ENCODE assay signal across 14 cellular contexts in genomic region chr1:12386130-12386529, GRCh38.
DNase-seq lines count a peak whose midpoint lies in the region; ATAC-seq, FAIRE-seq and TF ChIP-seq lines count a peak whose summit lies in the region.
"Had no signal": no experiment of that assay in that cellular context is flagged by ENCODE, and none has a peak within 500 bp of the region (broad histone marks: within the 10 kb centered on the region; RNA-seq: fewer than 3 reads in every experiment).

No MANE protein-coding gene starts in this region.

- FAIRE-seq in GM19239 (lab: Jason Lieb, UNC), result no peak
- FAIRE-seq: RCC 7860 had no signal

- no peaks in the 10 kb centered on the region for H3K27me3 ChIP-seq in prostate gland (replicated peaks; ENCODE audit: insufficient read depth)
- H3K27me3 ChIP-seq: brain microvascular endothelial cell, ovary had no signal

- no peak for TF ChIP-seq CTCF in prostate gland (IDR thresholded peaks at IDR 0.05)

- WGBS in prostate gland, result 82% methylated on average over 1 of the region's 1 CpG

- no peak for TF ChIP-seq POLR2A in prostate gland (IDR thresholded peaks at IDR 0.05)

- H3K36me3 ChIP-seq in prostate gland, result peaks cover 0 to 8% of the 10 kb centered on the region in 2 donors
- H3K36me3 ChIP-seq: ovary had no signal

- intact Hi-C loops in prostate gland (cut with DNase I), result no loop called here

- H3K9me3 ChIP-seq in prostate gland, result no peaks in the 10 kb centered on the region

- no peak overlapping the region for H3K4me3 ChIP-seq in prostate gland
- H3K4me3 ChIP-seq: ovary had no signal

- H3K27ac ChIP-seq in prostate gland, result peak overlapping the region in 1 of 2 donors; percentile 8
- H3K27ac ChIP-seq: brain microvascular endothelial cell, ovary, VCaP had no signal

- H3K4me1 ChIP-seq in prostate gland (replicated peaks), result no peaks in the 10 kb centered on the region

- DNase-seq in LoVo (ENCODE audit: low spot score), result peak; percentile 5
- peak; percentile 56 for DNase-seq in central memory CD4-positive, alpha-beta T cell
- peak; percentile 46 for DNase-seq in prostate gland (ENCODE audit: low spot score)
- no peak for DNase-seq in inferior parietal cortex (ENCODE audit: extremely low spot score)
- DNase-seq in GM19239 (ENCODE audit: insufficient read length, low spot score), result no peak
- DNase-seq in NCI-H510A (lab: John Stamatoyannopoulos, UW), result no peak
- DNase-seq: brain microvascular endothelial cell; foreskin melanocyte; NCI-H2029 treated with DMSO at 0.1 percent for 48 hours; ovary; stimulated activated CD4-positive, alpha-beta T cell treated with anti-CD3 and anti-CD28 coated beads, Interleukin-4, amount 100 ng/mL, for 1 hour had no signal

- ATAC-seq in activated CD4-positive, CD25-positive, alpha-beta regulatory T cell treated with anti-CD3 and anti-CD28 coated beads, Interleukin-2, amount 50 U/mL, for 24 hours, result peak; percentile 97 to 98

Comparison
In these comparisons a context has a peak if more than half of its experiments do, and no peak if none do; other contexts are left out.
1. DNase-seq: peak in LoVo (single experiment), central memory CD4-positive, alpha-beta T cell (single experiment) and prostate gland (single experiment); none in inferior parietal cortex (single experiment), GM19239 (single experiment) and NCI-H510A (single experiment).